8 cellular contexts compared by ENCODE assay signal in genomic region chr7:74051629-74052410, GRCh38. TPM values are rescaled to one million over a fixed set of nuclear protein-coding genes. Genes with fewer than 3 reads are reported as not detected.
A peak's percentile ranks its signal among the peaks of the same experiment; 100 is the strongest.
DNase-seq lines count a peak whose midpoint lies in the region; ATAC-seq and TF ChIP-seq lines count a peak whose summit lies in the region.

No MANE protein-coding gene starts in this region.

- no peak overlapping the region for H3K9ac ChIP-seq in BLaER1

- no peaks in the 10 kb centered on the region for H4K20me1 ChIP-seq in BLaER1

- H3K9me3 ChIP-seq in BLaER1, result no peaks in the 10 kb centered on the region; the same call in 1 of the 2 replicates
- no peaks in the 10 kb centered on the region for H3K9me3 ChIP-seq in HEK293 (ENCODE audit: control insufficient read depth, insufficient read depth, low read depth, low read length)

- H3K36me3 Mint-ChIP-seq in activated CD4-positive, alpha-beta T cell treated with anti-CD3 and anti-CD28 coated beads, Interleukin-2, amount 10 ng/mL, durations not matched to agents 24 days and 14 days (ENCODE audit: low read depth), result no peaks in the 10 kb centered on the region

- no peaks in the 10 kb centered on the region for H3K27me3 Mint-ChIP-seq in activated CD4-positive, alpha-beta T cell treated with anti-CD3 and anti-CD28 coated beads, Interleukin-2, amount 10 ng/mL, durations not matched to agents 24 days and 14 days

- no peak overlapping the region for H3K4me3 Mint-ChIP-seq in activated CD4-positive, alpha-beta T cell treated with anti-CD3 and anti-CD28 coated beads, Interleukin-2, amount 10 ng/mL, durations not matched to agents 24 days and 14 days

- no peaks in the 10 kb centered on the region for H3K4me1 Mint-ChIP-seq in activated CD4-positive, alpha-beta T cell treated with anti-CD3 and anti-CD28 coated beads, Interleukin-2, amount 10 ng/mL, durations not matched to agents 24 days and 14 days

- intact Hi-C loops in activated CD4-positive, alpha-beta T cell treated with anti-CD3 and anti-CD28 coated beads, Interleukin-2, amount 10 ng/mL, durations not matched to agents 24 days and 14 days (cut with micrococcal nuclease), result no loop called here

- DNase-seq in kidney glomerular epithelial cell (lab: John Stamatoyannopoulos, UW) (peak; percentile 5), foreskin melanocyte (no peak), DMS153 (lab: John Stamatoyannopoulos, UW) (no peak)
- no peak for DNase-seq in activated CD4-positive, alpha-beta T cell treated with anti-CD3 and anti-CD28 coated beads, Interleukin-2, amount 10 ng/mL, durations not matched to agents 24 days and 14 days

- no peaks in the 10 kb centered on the region for H3K27me3 ChIP-seq in BLaER1

- no peak overlapping the region for H3K4me3 ChIP-seq in BLaER1
- H3K4me3 ChIP-seq in HEK293 (ENCODE audit: low read depth, low read length), result no peak overlapping the region

- CTCF ChIA-PET in HEK293 (lab: Yijun Ruan, JAX), result interaction anchor here (0.6 to 2.2 kb wide), 7 partner anchors 16 to 255 kb away, joined by 3 to 7 read pairs (median 3); no protein-coding TSS in a partner anchor

- ATAC-seq in SK-N-SH treated with all-trans-retinoic acid at 6 μM for 48 hours (peak; percentile 79), HG02981 (IDR thresholded peaks at IDR 0.05; ENCODE audit: unreplicated experiment) (no peak)

- H3K36me3 ChIP-seq in BLaER1, result no peaks in the 10 kb centered on the region
- no peaks in the 10 kb centered on the region for H3K36me3 ChIP-seq in HEK293 (ENCODE audit: control insufficient read depth in 2 of 2, insufficient read depth in 1 of 2, low read length in 2 of 2)

- no peaks in the 10 kb centered on the region for H3K9me3 Mint-ChIP-seq in activated CD4-positive, alpha-beta T cell treated with anti-CD3 and anti-CD28 coated beads, Interleukin-2, amount 10 ng/mL, durations not matched to agents 24 days and 14 days

- no peak overlapping the region for H3K27ac Mint-ChIP-seq in activated CD4-positive, alpha-beta T cell treated with anti-CD3 and anti-CD28 coated beads, Interleukin-2, amount 10 ng/mL, durations not matched to agents 24 days and 14 days

- POLR2A ChIA-PET in HEK293 (lab: Yijun Ruan, JAX), result interaction anchor here (0.9 kb wide), 1 partner anchor 191 kb away, joined by 4 read pairs; no protein-coding TSS in a partner anchor

- peaks cover 24% of the 10 kb centered on the region for H3K4me1 ChIP-seq in BLaER1
- H3K4me1 ChIP-seq in HEK293 (ENCODE audit: control insufficient read depth, insufficient read depth, low read length), result no peaks in the 10 kb centered on the region

- H3K27ac ChIP-seq in BLaER1, result no peak overlapping the region
- H3K27ac ChIP-seq in HEK293 (ENCODE audit: extremely low read depth, low read depth, low read length), result no peak overlapping the region

- no peak for TF ChIP-seq CTCF in HEK293 (tag by site-specific recombination; IDR thresholded peaks at IDR 0.05)

- H3K4me2 ChIP-seq in BLaER1, result peak overlapping the region; percentile 35

TF ChIP-seq in HEK293, 187 proteins besides CTCF, POLR2A, EP300 and RAD21:
- TF ChIP-seq ZNF76 (tag by site-specific recombination; IDR thresholded peaks at IDR 0.05; ENCODE audit: borderline replicate concordance, low read depth), result no peak
- TF ChIP-seq SCRT2 (tag by site-specific recombination; IDR thresholded peaks at IDR 0.05), result peak; percentile 22; the same call in 1 of the 2 replicates

TF ChIP-seq in SK-N-SH treated with all-trans-retinoic acid at 6 μM for 48 hours, 23 proteins besides CTCF, POLR2A, EP300 and RAD21 (continues in another document):
- TF ChIP-seq ZNF70 (CRISPR knock-in tag; IDR thresholded peaks at IDR 0.05) (no peak), ZFP30 (CRISPR knock-in tag; IDR thresholded peaks at IDR 0.05) (no peak), TOX (CRISPR knock-in tag; IDR thresholded peaks at IDR 0.05; ENCODE audit: borderline replicate concordance) (no peak), TSHZ2 (CRISPR knock-in tag; IDR thresholded peaks at IDR 0.05) (no peak), ESRRG (CRISPR knock-in tag; IDR thresholded peaks at IDR 0.05) (no peak), OSR1 (CRISPR knock-in tag; IDR thresholded peaks at IDR 0.05) (no peak), PATZ1 (CRISPR knock-in tag; IDR thresholded peaks at IDR 0.05; ENCODE audit: borderline replicate concordance) (no peak), CREB5 (CRISPR knock-in tag; IDR thresholded peaks at IDR 0.05; ENCODE audit: low read depth) (no peak), POU6F1 (CRISPR knock-in tag; IDR thresholded peaks at IDR 0.05; ENCODE audit: borderline replicate concordance, low read depth) (no peak), ZNF8 (CRISPR knock-in tag; IDR thresholded peaks at IDR 0.05) (no peak), GLIS3 (CRISPR knock-in tag; IDR thresholded peaks at IDR 0.05) (no peak), ZC3H10 (CRISPR knock-in tag; IDR thresholded peaks at IDR 0.05) (no peak), ZNF565 (CRISPR knock-in tag; conservative IDR thresholded peaks at IDR 0.05; ENCODE audit: low read depth) (no peak)

RNA-seq across cellular contexts. Expression of gene ELN, which starts 23.8 kb away (rescaled TPM):
- total RNA-seq in activated CD4-positive, alpha-beta T cell treated with anti-CD3 and anti-CD28 coated beads, Interleukin-2, amount 10 ng/mL, durations not matched to agents 24 days and 14 days, result not detected in 2 replicates

RNA-seq across cellular contexts. Expression of gene LIMK1, which starts 31.8 kb away (rescaled TPM):
- 25.3 and 26.3 TPM in 2 replicates for total RNA-seq in activated CD4-positive, alpha-beta T cell treated with anti-CD3 and anti-CD28 coated beads, Interleukin-2, amount 10 ng/mL, durations not matched to agents 24 days and 14 days
